In the genomic region with DNA sequence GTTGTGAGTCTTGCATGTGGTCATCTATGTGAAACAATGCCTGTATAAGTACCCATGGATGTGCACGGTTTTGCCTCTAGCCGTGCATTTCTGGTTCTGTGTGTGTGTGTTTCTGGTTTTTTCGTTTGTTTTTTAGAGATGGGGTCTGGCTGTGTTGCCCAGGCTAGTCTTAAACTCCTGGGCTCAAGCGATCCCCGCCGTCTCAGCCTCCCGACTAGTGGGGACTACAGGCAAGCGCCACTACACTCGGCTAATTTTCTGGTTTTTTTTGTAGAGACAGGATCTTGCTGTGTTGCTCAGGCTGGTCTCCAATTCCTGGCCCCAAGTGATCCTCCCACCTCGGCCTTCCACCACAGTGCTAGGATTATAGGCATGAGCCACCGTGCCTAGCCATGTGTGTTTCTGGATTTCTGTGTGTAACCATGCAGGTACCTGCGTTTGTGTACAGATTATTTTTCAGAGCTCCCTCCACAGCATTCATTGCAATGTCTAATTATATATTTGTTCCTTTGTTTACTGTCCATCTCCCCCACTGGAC, we compare ENCODE assay signal across 7 cellular contexts. TPM values are rescaled to one million over a fixed set of nuclear protein-coding genes. Genes with fewer than 3 reads are reported as not detected.
DNase-seq lines count a peak whose midpoint lies in the region; ATAC-seq and TF ChIP-seq lines count a peak whose summit lies in the region.
"Had no signal": no experiment of that assay in that cellular context is flagged by ENCODE, and none has a peak within 500 bp of the region (broad histone marks: within the 10 kb centered on the region; RNA-seq: fewer than 3 reads in every experiment).

No MANE protein-coding gene starts in this region.

- peak overlapping the region; percentile 88 for H3K4me3 Mint-ChIP-seq in activated CD4-positive, alpha-beta T cell treated with anti-CD3 and anti-CD28 coated beads, Interleukin-2, amount 10 ng/mL, durations not matched to agents 24 days and 14 days
- peak overlapping the region; percentile 81 for H3K4me3 Mint-ChIP-seq in endodermal cell
- peak overlapping the region; percentile 86 to 91 for H3K4me3 Mint-ChIP-seq in stimulated activated naive CD8-positive, alpha-beta T cell treated with anti-CD3 and anti-CD28 coated beads, Interleukin-15, amount 100 ng/mL, for 72 hours

- H3K36me3 ChIP-seq in endodermal cell (ENCODE audit: control insufficient read depth, insufficient read depth, low read length), result no peaks in the 10 kb centered on the region

- no peak overlapping the region for H3K27ac ChIP-seq in endodermal cell (ENCODE audit: low read depth, low read length)

- WGBS in endodermal cell (ENCODE audit: insufficient coverage in 1 of 2, insufficient read length in 1 of 2), 2 experiments, result 88 to 92% methylated on average over 8 to 12 of the region's 12 CpGs

- peaks cover 11% of the 10 kb centered on the region for H3K27me3 ChIP-seq in endodermal cell (ENCODE audit: control insufficient read depth, insufficient read depth, low read length, poor library complexity, severe bottlenecking)

- H3K4me1 Mint-ChIP-seq in activated CD4-positive, alpha-beta T cell treated with anti-CD3 and anti-CD28 coated beads, Interleukin-2, amount 10 ng/mL, durations not matched to agents 24 days and 14 days, result peaks cover 45% of the 10 kb centered on the region
- peaks cover 11% of the 10 kb centered on the region for H3K4me1 Mint-ChIP-seq in endodermal cell
- peaks cover 51% of the 10 kb centered on the region for H3K4me1 Mint-ChIP-seq in stimulated activated naive CD8-positive, alpha-beta T cell treated with anti-CD3 and anti-CD28 coated beads, Interleukin-15, amount 100 ng/mL, for 72 hours

- no peak for ATAC-seq in stimulated activated naive CD8-positive, alpha-beta T cell treated with anti-CD3 and anti-CD28 coated beads, Interleukin-15, amount 100 ng/mL, for 72 hours
- no peak for ATAC-seq in HG03442 (IDR thresholded peaks at IDR 0.05; ENCODE audit: unreplicated experiment)

- no peak overlapping the region for H3K9ac ChIP-seq in endodermal cell (ENCODE audit: extremely low read depth, low read length, poor library complexity, severe bottlenecking)

- H3K9me3 Mint-ChIP-seq in activated CD4-positive, alpha-beta T cell treated with anti-CD3 and anti-CD28 coated beads, Interleukin-2, amount 10 ng/mL, durations not matched to agents 24 days and 14 days, result no peaks in the 10 kb centered on the region
- no peaks in the 10 kb centered on the region for H3K9me3 Mint-ChIP-seq in endodermal cell
- peaks cover 0 to 6% of the 10 kb centered on the region in 2 donors for H3K9me3 Mint-ChIP-seq in stimulated activated naive CD8-positive, alpha-beta T cell treated with anti-CD3 and anti-CD28 coated beads, Interleukin-15, amount 100 ng/mL, for 72 hours

- H3K27me3 Mint-ChIP-seq in activated CD4-positive, alpha-beta T cell treated with anti-CD3 and anti-CD28 coated beads, Interleukin-2, amount 10 ng/mL, durations not matched to agents 24 days and 14 days, result peaks cover 18% of the 10 kb centered on the region
- peaks cover 23% of the 10 kb centered on the region for H3K27me3 Mint-ChIP-seq in endodermal cell (ENCODE audit: insufficient read depth)
- H3K27me3 Mint-ChIP-seq in stimulated activated naive CD8-positive, alpha-beta T cell treated with anti-CD3 and anti-CD28 coated beads, Interleukin-15, amount 100 ng/mL, for 72 hours, result no peaks in the 10 kb centered on the region

- no peaks in the 10 kb centered on the region for H3K9me3 ChIP-seq in endodermal cell (ENCODE audit: control insufficient read depth, low read length)

- no peaks in the 10 kb centered on the region for H3K36me3 Mint-ChIP-seq in activated CD4-positive, alpha-beta T cell treated with anti-CD3 and anti-CD28 coated beads, Interleukin-2, amount 10 ng/mL, durations not matched to agents 24 days and 14 days (ENCODE audit: low read depth)
- no peaks in the 10 kb centered on the region for H3K36me3 Mint-ChIP-seq in endodermal cell (ENCODE audit: low read depth)

- no peak for DNase-seq in activated CD4-positive, alpha-beta T cell treated with anti-CD3 and anti-CD28 coated beads, Interleukin-2, amount 10 ng/mL, durations not matched to agents 24 days and 14 days
- DNase-seq in activated CD4-positive, alpha-beta T cell treated with anti-CD3 and anti-CD28 coated beads for 4 hours, result no peak
- no peak for DNase-seq in endodermal cell
- no peak for DNase-seq in stimulated activated naive CD8-positive, alpha-beta T cell treated with anti-CD3 and anti-CD28 coated beads, Interleukin-15, amount 100 ng/mL, for 72 hours
- DNase-seq in NCI-H187 (lab: John Stamatoyannopoulos, UW), result no peak
- DNase-seq: NCI-H1694 had no signal

- intact Hi-C loops in activated CD4-positive, alpha-beta T cell treated with anti-CD3 and anti-CD28 coated beads, Interleukin-2, amount 10 ng/mL, durations not matched to agents 24 days and 14 days (cut with micrococcal nuclease), result loop anchor here (1.0 kb wide), 2 partner anchors 9 to 26 kb away; no protein-coding TSS in a partner anchor

- no peak overlapping the region for H3K4me3 ChIP-seq in endodermal cell (ENCODE audit: low read length)

- H3K4me1 ChIP-seq in endodermal cell (ENCODE audit: control insufficient read depth, insufficient read depth, low read length), result peaks cover 5% of the 10 kb centered on the region

- H3K27ac Mint-ChIP-seq in activated CD4-positive, alpha-beta T cell treated with anti-CD3 and anti-CD28 coated beads, Interleukin-2, amount 10 ng/mL, durations not matched to agents 24 days and 14 days, result peak overlapping the region; percentile 96
- peak overlapping the region; percentile 92 for H3K27ac Mint-ChIP-seq in endodermal cell
- H3K27ac Mint-ChIP-seq in stimulated activated naive CD8-positive, alpha-beta T cell treated with anti-CD3 and anti-CD28 coated beads, Interleukin-15, amount 100 ng/mL, for 72 hours, result peak overlapping the region in 1 of 2 donors; percentile 99

- no peak for TF ChIP-seq CTCF in endodermal cell (conservative IDR thresholded peaks at IDR 0.05)

RNA-seq across cellular contexts. Expression of gene FOSB, which starts 15.9 kb away (rescaled TPM):
- 11.3 TPM in 2 replicates for total RNA-seq in activated CD4-positive, alpha-beta T cell treated with anti-CD3 and anti-CD28 coated beads, Interleukin-2, amount 10 ng/mL, durations not matched to agents 24 days and 14 days
- 1 to 10 TPM; 1.6 to 3.0 TPM for total RNA-seq in endodermal cell
- polyA plus RNA-seq in endodermal cell (2013, experiment 1 of 2), result 1.6 TPM
- polyA plus RNA-seq in endodermal cell (2013, experiment 2 of 2), result 1.4 TPM

RNA-seq across cellular contexts. Expression of gene ERCC1, which starts 28.2 kb away (rescaled TPM):
- total RNA-seq in activated CD4-positive, alpha-beta T cell treated with anti-CD3 and anti-CD28 coated beads, Interleukin-2, amount 10 ng/mL, durations not matched to agents 24 days and 14 days, result 123 and 124 TPM in 2 replicates
- 10 to 100 TPM; 53.5 to 63.6 TPM for total RNA-seq in endodermal cell
- polyA plus RNA-seq in endodermal cell (2013, experiment 1 of 2), result 70.3 TPM
- polyA plus RNA-seq in endodermal cell (2013, experiment 2 of 2), result 66.1 TPM

RNA-seq across cellular contexts. Expression of gene RTN2, which starts 44.9 kb away (rescaled TPM):
- total RNA-seq in activated CD4-positive, alpha-beta T cell treated with anti-CD3 and anti-CD28 coated beads, Interleukin-2, amount 10 ng/mL, durations not matched to agents 24 days and 14 days, result 2.6 and 2.8 TPM in 2 replicates
- 10 to 100 TPM; 15.7 to 18.5 TPM for total RNA-seq in endodermal cell
- polyA plus RNA-seq in endodermal cell (2013, experiment 1 of 2), result 23.8 TPM
- 25.9 TPM for polyA plus RNA-seq in endodermal cell (2013, experiment 2 of 2)

RNA-seq across cellular contexts. Expression of gene POLR1G, which starts 45.5 kb away (rescaled TPM):
- total RNA-seq in activated CD4-positive, alpha-beta T cell treated with anti-CD3 and anti-CD28 coated beads, Interleukin-2, amount 10 ng/mL, durations not matched to agents 24 days and 14 days, result 25.3 and 26.5 TPM in 2 replicates
- 10 to 100 TPM; 13.2 to 16.0 TPM for total RNA-seq in endodermal cell
- polyA plus RNA-seq in endodermal cell (2013, experiment 1 of 2), result 6.8 TPM
- 6.2 TPM for polyA plus RNA-seq in endodermal cell (2013, experiment 2 of 2)

RNA-seq across cellular contexts. Expression of gene PPM1N, which starts 46.3 kb away (rescaled TPM):
- 1.3 and 1.9 TPM in 2 replicates for total RNA-seq in activated CD4-positive, alpha-beta T cell treated with anti-CD3 and anti-CD28 coated beads, Interleukin-2, amount 10 ng/mL, durations not matched to agents 24 days and 14 days
- total RNA-seq in endodermal cell, result 1 to 10 TPM; 3.2 to 3.5 TPM
- polyA plus RNA-seq in endodermal cell (2013, experiment 1 of 2), result 2.6 TPM
- 1.9 TPM for polyA plus RNA-seq in endodermal cell (2013, experiment 2 of 2)
